In the genomic region with DNA sequence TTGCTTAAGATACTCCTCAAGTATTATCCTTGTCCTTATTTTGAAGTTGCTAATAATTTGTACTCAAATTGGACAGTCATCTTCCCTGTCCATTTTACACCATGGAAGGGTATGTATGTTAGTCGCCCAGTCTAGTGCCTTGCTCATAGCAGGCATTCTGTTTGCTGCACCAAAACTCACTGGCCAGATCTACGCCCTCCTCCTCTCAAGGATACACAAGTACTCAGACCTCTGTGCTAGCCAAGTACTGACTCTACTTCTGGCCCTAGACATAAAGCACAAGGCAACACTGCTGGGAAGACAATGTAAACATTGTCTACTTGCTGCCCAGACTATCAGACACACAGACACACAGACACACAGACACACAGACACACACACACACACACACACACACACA, we compare ENCODE assay signal across 28 cellular contexts.
"Had no signal": no experiment of that assay in that cellular context is flagged by ENCODE, and none has a peak within 500 bp of the region (broad histone marks: within the 10 kb centered on the region; RNA-seq: fewer than 3 reads in every experiment).

No MANE protein-coding gene starts in this region.

- H3K27ac Mint-ChIP-seq: immature natural killer cell; mesothelial cell of epicardium; natural killer cell; nephron progenitor cell; neural progenitor cell; stimulated activated naive B cell treated with anti-CD40 and anti-IgM and Interleukin-4, amounts not matched to agents 10 μg/mL and 1 μg/mL and 100 μg/mL, for 72 hours had no signal

- H3K9ac ChIP-seq: neural progenitor cell, parathyroid adenoma had no signal

- H3K4me3 ChIP-seq: lung, neural progenitor cell, right atrium auricular region, skin epidermis, stomach, testis, thyroid gland, transverse colon, upper lobe of left lung, uterus had no signal

- H3K4me1 Mint-ChIP-seq: immature natural killer cell; mesothelial cell of epicardium; naive B cell; natural killer cell; nephron progenitor cell; neural progenitor cell; stimulated activated naive B cell treated with anti-CD40 and anti-IgM and Interleukin-4, amounts not matched to agents 10 μg/mL and 1 μg/mL and 100 μg/mL, for 72 hours had no signal

- DNase-seq: hypothalamus; immature natural killer cell; islet precursor cell; mesendoderm; naive B cell; natural killer cell; nephron progenitor cell; occipital lobe; stimulated activated CD4-positive, alpha-beta T cell treated with anti-CD3 and anti-CD28 coated beads, Interleukin-12 subunit alpha, Interleukin-12 subunit beta, amount 100 ng/mL, for 4 hours; stimulated activated CD4-positive, alpha-beta T cell treated with anti-CD3 and anti-CD28 coated beads, Interleukin-15, amount 100 ng/mL, for 24 hours; stimulated activated CD4-positive, alpha-beta T cell treated with anti-CD3 and anti-CD28 coated beads, Interleukin-2, amount 100 ng/mL, for 24 hours; stimulated activated CD4-positive, alpha-beta T cell treated with anti-CD3 and anti-CD28 coated beads, Interleukin-4, amount 100 ng/mL, for 1 hour; stimulated activated naive B cell treated with anti-CD40 and anti-IgM and Interleukin-4, amounts not matched to agents 10 μg/mL and 1 μg/mL and 100 μg/mL, for 72 hours; stimulated activated naive CD8-positive, alpha-beta T cell treated with anti-CD3 and anti-CD28 coated beads, Interleukin-15, Interleukin-2, amounts not matched to agents 100 U/mL and 50 U/mL, for 24 hours; stomach; testis; thyroid gland; transverse colon; uterus had no signal

- H3K27ac ChIP-seq: neural progenitor cell, neutrophil, parathyroid adenoma, right atrium auricular region, skin epidermis, stomach, testis, thyroid gland, transverse colon, upper lobe of left lung, uterus had no signal

- H3K27me3 Mint-ChIP-seq: naive B cell; stimulated activated naive B cell treated with anti-CD40 and anti-IgM and Interleukin-4, amounts not matched to agents 10 μg/mL and 1 μg/mL and 100 μg/mL, for 72 hours had no signal

- H2AFZ ChIP-seq: neural progenitor cell, parathyroid adenoma had no signal

- H3K79me2 ChIP-seq: parathyroid adenoma had no signal

- ATAC-seq: natural killer cell; sciatic nerve; stimulated activated naive B cell treated with anti-CD40 and anti-IgM and Interleukin-4, amounts not matched to agents 10 μg/mL and 1 μg/mL and 100 μg/mL, for 72 hours; stimulated activated naive CD8-positive, alpha-beta T cell treated with anti-CD3 and anti-CD28 coated beads, Interleukin-15, Interleukin-2, amounts not matched to agents 100 U/mL and 50 U/mL, for 24 hours had no signal

- H3K36me3 ChIP-seq: neural progenitor cell, neutrophil, transverse colon, uterus had no signal

- H3K27me3 ChIP-seq: neural progenitor cell, neutrophil, right atrium auricular region, stomach, testis, thyroid gland, transverse colon, upper lobe of left lung, uterus had no signal

- H3K4me1 ChIP-seq: neural progenitor cell, parathyroid adenoma, stomach, testis, thyroid gland, transverse colon, upper lobe of left lung, uterus had no signal

- H3K4me3 Mint-ChIP-seq: immature natural killer cell; mesothelial cell of epicardium; natural killer cell; nephron progenitor cell; neural progenitor cell; stimulated activated naive B cell treated with anti-CD40 and anti-IgM and Interleukin-4, amounts not matched to agents 10 μg/mL and 1 μg/mL and 100 μg/mL, for 72 hours had no signal

- H3K4me2 ChIP-seq: neural progenitor cell had no signal

- H3K9me3 ChIP-seq: neutrophil, right atrium auricular region, stomach, testis, thyroid gland, transverse colon, upper lobe of left lung, uterus had no signal

- H3K9me3 Mint-ChIP-seq: immature natural killer cell; mesothelial cell of epicardium; natural killer cell; nephron progenitor cell; neural progenitor cell; stimulated activated naive B cell treated with anti-CD40 and anti-IgM and Interleukin-4, amounts not matched to agents 10 μg/mL and 1 μg/mL and 100 μg/mL, for 72 hours had no signal
